In the genomic region with DNA sequence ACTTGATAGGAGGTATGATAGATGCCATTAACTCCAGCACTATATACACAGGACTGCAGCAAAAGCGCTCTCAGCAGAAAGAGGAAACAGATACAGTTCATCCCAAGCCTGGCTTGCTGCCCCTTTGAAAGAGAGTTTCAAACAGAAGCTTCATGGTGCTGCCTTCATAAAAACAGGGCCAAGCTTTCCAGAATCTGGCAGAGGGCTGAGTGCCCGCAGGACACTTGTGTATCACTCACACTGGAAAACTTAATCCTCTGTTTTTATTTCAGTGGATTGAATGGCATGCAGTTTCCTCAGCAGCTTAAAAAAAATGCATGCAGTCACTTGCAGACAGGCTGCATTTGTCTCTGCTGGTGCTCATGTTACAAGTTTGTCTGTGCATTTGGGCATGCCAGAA, we compare ENCODE assay signal across 10 cellular contexts. TPM values are rescaled to one million over a fixed set of nuclear protein-coding genes. Genes with fewer than 3 reads are reported as not detected.
DNase-seq lines count a peak whose midpoint lies in the region; ATAC-seq and TF ChIP-seq lines count a peak whose summit lies in the region.
"Had no signal": no experiment of that assay in that cellular context is flagged by ENCODE, and none has a peak within 500 bp of the region (broad histone marks: within the 10 kb centered on the region; RNA-seq: fewer than 3 reads in every experiment).

No MANE protein-coding gene starts in this region.

- WGBS in body of pancreas, 2 donors, result 33 to 75% methylated on average over 2 of the region's 2 CpGs

- H3K9me3 ChIP-seq in body of pancreas, result no peaks in the 10 kb centered on the region
- H3K9me3 ChIP-seq: psoas muscle had no signal

- no peaks in the 10 kb centered on the region for H3K9me3 Mint-ChIP-seq in mesothelial cell of epicardium

- intact Hi-C loops in body of pancreas (cut with DNase I), result no loop called here

- no peak overlapping the region for H3K4me3 ChIP-seq in body of pancreas
- H3K4me3 ChIP-seq: psoas muscle had no signal

- peaks cover 56% of the 10 kb centered on the region for H3K4me1 Mint-ChIP-seq in mesothelial cell of epicardium
- H3K4me1 Mint-ChIP-seq: stimulated activated effector memory CD8-positive, alpha-beta T cell treated with anti-CD3 and anti-CD28 coated beads, Interleukin-12 subunit alpha, Interleukin-12 subunit beta, amount 100 ng/mL, for 72 hours had no signal

- no peak for TF ChIP-seq CTCF in mesothelial cell of epicardium (IDR thresholded peaks at IDR 0.05; ENCODE audit: unreplicated experiment)
- TF ChIP-seq CTCF in body of pancreas (IDR thresholded peaks at IDR 0.05), result no peak
- no peak for TF ChIP-seq CTCF in GM10266 (IDR thresholded peaks at IDR 0.05; ENCODE audit: control insufficient read depth, insufficient read depth, low read depth, missing control alignments)

- ATAC-seq in body of pancreas, result no peak
- no peak for ATAC-seq in HG03354 (IDR thresholded peaks at IDR 0.05; ENCODE audit: poor library complexity, severe bottlenecking, unreplicated experiment)
- ATAC-seq: stimulated activated effector memory CD8-positive, alpha-beta T cell treated with anti-CD3 and anti-CD28 coated beads, Interleukin-12 subunit alpha, Interleukin-12 subunit beta, amount 100 ng/mL, for 72 hours had no signal

- DNase-seq in A172 (ENCODE audit: low spot score) (peak; percentile 43), Kasumi-1 (lab: John Stamatoyannopoulos, UW) (peak; percentile 37 to 64), cerebellar cortex (ENCODE audit: low spot score) (peak; percentile 4), mesothelial cell of epicardium (ENCODE audit: low spot score in 2 of 2, unreplicated experiment in 2 of 2) (no peak), body of pancreas (no peak), NCI-H146 (lab: John Stamatoyannopoulos, UW) (no peak), GM10266 (ENCODE audit: extremely low spot score) (no peak)
- DNase-seq: psoas muscle had no signal

- H3K36me3 ChIP-seq in body of pancreas (replicated peaks in 1 of 2; ENCODE audit: insufficient read depth in 1 of 2, low read depth in 2 of 2), result no peaks in the 10 kb centered on the region

- H3K4me3 Mint-ChIP-seq in mesothelial cell of epicardium, result no peak overlapping the region
- H3K4me3 Mint-ChIP-seq: stimulated activated effector memory CD8-positive, alpha-beta T cell treated with anti-CD3 and anti-CD28 coated beads, Interleukin-12 subunit alpha, Interleukin-12 subunit beta, amount 100 ng/mL, for 72 hours had no signal

- peak overlapping the region in 1 of 4 donors; percentile 14 for H3K27ac ChIP-seq in body of pancreas

- H3K27ac Mint-ChIP-seq in mesothelial cell of epicardium, result peak overlapping the region; percentile 43
- H3K27ac Mint-ChIP-seq: stimulated activated effector memory CD8-positive, alpha-beta T cell treated with anti-CD3 and anti-CD28 coated beads, Interleukin-12 subunit alpha, Interleukin-12 subunit beta, amount 100 ng/mL, for 72 hours had no signal

- H3K4me1 ChIP-seq in body of pancreas, result peaks cover 16% of the 10 kb centered on the region
- H3K4me1 ChIP-seq: psoas muscle had no signal

- H3K27me3 Mint-ChIP-seq in mesothelial cell of epicardium (ENCODE audit: low read depth), result no peaks in the 10 kb centered on the region

- H3K27me3 ChIP-seq in body of pancreas, result no peaks in the 10 kb centered on the region

- TF ChIP-seq POLR2A in body of pancreas (IDR thresholded peaks at IDR 0.05), result no peak

- no peaks in the 10 kb centered on the region for H3K36me3 Mint-ChIP-seq in mesothelial cell of epicardium
- H3K36me3 Mint-ChIP-seq: stimulated activated effector memory CD8-positive, alpha-beta T cell treated with anti-CD3 and anti-CD28 coated beads, Interleukin-12 subunit alpha, Interleukin-12 subunit beta, amount 100 ng/mL, for 72 hours had no signal

RNA-seq across cellular contexts. Expression of a gene that starts 40.4 kb away (rescaled TPM):
- total RNA-seq in A172 (2014; rRNA removed; shearing (Covaris generic)), result 0.16 TPM in 1 of 2 replicates, not detected in the other
- total RNA-seq in mesothelial cell of epicardium, result 0.70 to 1.9 TPM (median 1.1 TPM) in 3 replicates
- total RNA-seq in body of pancreas, result 10 to 100 TPM; 23.1 to 27.5 TPM

Comparison
In these comparisons a context has a peak if more than half of its experiments do, and no peak if none do; other contexts are left out.
1. DNase-seq: peak in A172 (single experiment), Kasumi-1 (2 of 2) and cerebellar cortex (single experiment); none in mesothelial cell of epicardium (0 of 2), body of pancreas (0 of 4), NCI-H146 (single experiment) and GM10266 (single experiment).